ENCODE assay signal across 24 cellular contexts in the genomic region with DNA sequence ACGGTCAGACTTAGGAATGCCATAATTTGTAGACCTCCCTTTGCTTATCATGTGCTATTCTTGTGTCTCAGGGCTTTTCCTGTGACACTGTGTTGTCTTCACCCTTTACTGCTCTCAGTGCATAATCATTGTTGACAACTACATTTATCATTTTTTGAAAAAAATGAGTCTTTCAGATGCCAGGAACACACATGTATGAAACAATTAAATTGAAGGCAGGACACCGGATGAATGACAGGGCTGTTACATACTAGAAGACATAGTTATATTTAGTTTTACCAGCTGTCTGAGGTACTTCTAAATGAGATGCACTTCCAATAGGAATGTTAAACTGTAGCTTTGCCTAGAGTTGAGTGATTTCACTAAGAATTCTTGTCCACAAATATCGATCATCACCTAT.
"Had no signal": no experiment of that assay in that cellular context is flagged by ENCODE, and none has a peak within 500 bp of the region (broad histone marks: within the 10 kb centered on the region; RNA-seq: fewer than 3 reads in every experiment).

No MANE protein-coding gene starts in this region.

- H3K4me3 ChIP-seq: colonic mucosa, coronary artery, dorsolateral prefrontal cortex, esophagus muscularis mucosa, esophagus squamous epithelium, gastrocnemius medialis, gastroesophageal sphincter, heart left ventricle, heart right ventricle had no signal

- H3K36me3 ChIP-seq: colonic mucosa, esophagus muscularis mucosa, esophagus squamous epithelium, gastrocnemius medialis, gastroesophageal sphincter, heart left ventricle, heart right ventricle had no signal

- H3K27me3 Mint-ChIP-seq: dendritic cell treated with granulocyte-macrophage colony-stimulating factor and Interleukin-4, amounts not matched to agents 40 ng/mL and 50 ng/mL, for 4 days; effector memory CD8-positive, alpha-beta T cell had no signal

- H3K4me3 Mint-ChIP-seq: dendritic cell treated with granulocyte-macrophage colony-stimulating factor and Interleukin-4, amounts not matched to agents 40 ng/mL and 50 ng/mL, for 4 days; effector memory CD8-positive, alpha-beta T cell; endodermal cell had no signal

- H3K9me3 ChIP-seq: colonic mucosa, esophagus muscularis mucosa, esophagus squamous epithelium, gastrocnemius medialis, gastroesophageal sphincter, heart left ventricle, heart right ventricle had no signal

- H3K9me3 Mint-ChIP-seq: endodermal cell had no signal

- H3K27ac ChIP-seq: colonic mucosa, coronary artery, epithelial cell of prostate, esophagus muscularis mucosa, esophagus squamous epithelium, foreskin keratinocyte, gastrocnemius medialis, gastroesophageal sphincter, heart left ventricle, heart right ventricle had no signal

- DNase-seq: colonic mucosa; cortex of kidney; dermis blood vessel endothelial cell; dorsolateral prefrontal cortex; effector CD4-positive, alpha-beta T cell; effector CD8-positive, alpha-beta T cell; effector memory CD4-positive, alpha-beta T cell; effector memory CD8-positive, alpha-beta T cell; endodermal cell; erythroblast; esophagus squamous epithelium; foreskin fibroblast; foreskin keratinocyte; foreskin melanocyte; gastrocnemius medialis; glutamatergic neuron; head of caudate nucleus; heart left ventricle; heart right ventricle had no signal

- H3K27ac Mint-ChIP-seq: dendritic cell treated with granulocyte-macrophage colony-stimulating factor and Interleukin-4, amounts not matched to agents 40 ng/mL and 50 ng/mL, for 4 days; effector memory CD8-positive, alpha-beta T cell; endodermal cell had no signal

- H3K27me3 ChIP-seq: colonic mucosa, dorsolateral prefrontal cortex, esophagus muscularis mucosa, esophagus squamous epithelium, foreskin keratinocyte, gastrocnemius medialis, gastroesophageal sphincter, heart left ventricle, heart right ventricle had no signal
